22 cellular contexts compared by ENCODE assay signal in the genomic region with DNA sequence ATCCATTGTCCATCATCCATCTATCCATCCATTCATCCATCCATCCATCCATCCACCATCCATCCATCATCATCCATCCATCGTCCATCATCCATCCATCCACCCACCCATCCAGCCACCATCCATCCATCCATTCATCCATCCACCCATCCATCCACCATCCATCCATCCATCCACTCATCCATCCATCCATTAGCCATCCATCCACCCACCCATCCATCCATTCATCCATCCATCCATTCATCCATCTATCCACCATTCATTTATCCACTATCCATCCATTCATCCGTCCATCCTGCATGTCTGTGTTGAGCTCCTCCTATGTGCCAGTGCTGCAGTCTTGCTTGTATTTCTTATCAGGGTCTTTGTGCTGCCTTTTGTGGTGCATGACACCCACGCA. TPM values are rescaled to one million over a fixed set of nuclear protein-coding genes. Genes with fewer than 3 reads are reported as not detected.
DNase-seq lines count a peak whose midpoint lies in the region; ATAC-seq, FAIRE-seq and TF ChIP-seq lines count a peak whose summit lies in the region.
"Had no signal": no experiment of that assay in that cellular context is flagged by ENCODE, and none has a peak within 500 bp of the region (broad histone marks: within the 10 kb centered on the region; RNA-seq: fewer than 3 reads in every experiment).

No MANE protein-coding gene starts in this region.

- POLR2A ChIA-PET in IMR-90 (lab: Charles Lee; ENCODE audit: unreplicated experiment) = no interaction called here

- H4K5ac ChIP-seq in IMR-90 (ENCODE audit: low read depth, low read length) = no peak overlapping the region

- H2AK5ac ChIP-seq in IMR-90 (ENCODE audit: low read depth, low read length) = no peak overlapping the region

- no peak overlapping the region for H2AFZ ChIP-seq in IMR-90 (replicated peaks; ENCODE audit: low read length, poor library complexity)

- no peaks in the 10 kb centered on the region for H3K9me3 ChIP-seq in IMR-90 (ENCODE audit: control insufficient read depth, insufficient read depth, low read length)
- no peaks in the 10 kb centered on the region for H3K9me3 ChIP-seq in colonic mucosa
- H3K9me3 ChIP-seq: BE2C, Caco-2 had no signal

- peak overlapping the region; percentile 81 for H2AK9ac ChIP-seq in IMR-90 (replicated peaks; ENCODE audit: low read depth, low read length, poor library complexity)

- DNase-seq in GM18507 (ENCODE audit: extremely low spot score, insufficient read length, low read depth) (no peak), IMR-90 (no peak), colonic mucosa (no peak), ecto neural progenitor cell (ENCODE audit: low spot score) (no peak), DMS79 (lab: John Stamatoyannopoulos, UW) (no peak)
- DNase-seq: 8988T; ACHN; BE2C; Caco-2; Calu3; CD4-positive, alpha-beta T cell; CD8-positive, alpha-beta T cell; DND-41; EL; GDM1 had no signal

- peaks cover 47% of the 10 kb centered on the region for H3K9me1 ChIP-seq in IMR-90 (ENCODE audit: insufficient read depth, low read length)

- H3K23ac ChIP-seq in IMR-90 (ENCODE audit: low read depth, low read length) = no peak overlapping the region

- 93 to 100% methylated on average over 1 to 3 of the region's 3 CpGs for WGBS in IMR-90 (ENCODE audit: extremely low coverage in 2 of 2, insufficient read length in 1 of 2), 2 experiments

- TF ChIP-seq CTCF in IMR-90 (conservative IDR thresholded peaks at IDR 0.05; ENCODE audit: low read depth, low read length) = no peak
- TF ChIP-seq CTCF in colonic mucosa (IDR thresholded peaks at IDR 0.05) = no peak

- H3K4ac ChIP-seq in IMR-90 (ENCODE audit: low read depth, low read length) = no peak overlapping the region

- dilution Hi-C loops in IMR-90 (cut with HindIII; ENCODE audit: low sequenced_read_pairs, unreplicated experiment) = no loop called here

- in situ Hi-C loops in IMR-90 (cut with MboI; ENCODE audit: low sequenced_read_pairs) = no loop called here

- H3K4me1 ChIP-seq in IMR-90 (ENCODE audit: control insufficient read depth, insufficient read depth, low read length) = peaks cover 17% of the 10 kb centered on the region
- H3K4me1 ChIP-seq in colonic mucosa = no peaks in the 10 kb centered on the region
- H3K4me1 ChIP-seq: BE2C, Caco-2 had no signal

- TSS peak; percentile 25 for BruUV-seq in IMR-90 (replicated peaks; lab: Mats Ljungman, UMichigan)

- H2BK20ac ChIP-seq in IMR-90 (ENCODE audit: low read depth, low read length) = no peak overlapping the region

- H3K4me3 ChIP-seq in IMR-90 (ENCODE audit: insufficient read depth, low read depth, low read length) (no peak overlapping the region), colonic mucosa (no peak overlapping the region)
- H3K4me3 ChIP-seq: BLaER1, GM12878 had no signal

- no peak for ATAC-seq in IMR-90 (ENCODE audit: low read depth)
- ATAC-seq: CD8-positive, alpha-beta T cell; GM12878 had no signal

- H3K27ac ChIP-seq in IMR-90 (ENCODE audit: insufficient read depth, low read length) (no peak overlapping the region), colonic mucosa (no peak overlapping the region)
- H3K27ac ChIP-seq: BLaER1, C4-2B had no signal

- H2BK15ac ChIP-seq in IMR-90 (ENCODE audit: low read depth, low read length) = no peak overlapping the region

- no peak overlapping the region for H2BK120ac ChIP-seq in IMR-90 (ENCODE audit: low read depth, low read length)

- CTCF ChIA-PET in IMR-90 (lab: Yijun Ruan, JAX) = interaction anchor here (1.2 kb wide), 1 partner anchor 236 kb away, joined by 3 read pairs; no protein-coding TSS in a partner anchor

- H3K14ac ChIP-seq in IMR-90 (replicated peaks; ENCODE audit: low read depth, low read length) = no peak overlapping the region

- intact Hi-C loops in IMR-90 (cut with micrococcal nuclease) (no loop called here), colonic mucosa (cut with DNase I) (no loop called here)

- H3K18ac ChIP-seq in IMR-90 (ENCODE audit: low read depth, low read length) = no peak overlapping the region

- H2BK5ac ChIP-seq in IMR-90 (ENCODE audit: low read depth, low read length, poor library complexity, severe bottlenecking) = peak overlapping the region; percentile 13

- H4K8ac ChIP-seq in IMR-90 (ENCODE audit: low read depth in 2 of 2, low read length in 2 of 2) = no peak overlapping the region

- no peak for TF ChIP-seq POLR2A in IMR-90 (IDR thresholded peaks at IDR 0.05; ENCODE audit: low read depth, low read length)

- H3K4me2 ChIP-seq in IMR-90 (ENCODE audit: low read depth, low read length) = no peak overlapping the region
- H3K4me2 ChIP-seq: BLaER1 had no signal

- peaks cover 100% of the 10 kb centered on the region for H4K20me1 ChIP-seq in IMR-90 (ENCODE audit: insufficient read depth, low read length)

- H3K36me3 ChIP-seq in IMR-90 (ENCODE audit: control insufficient read depth, insufficient read depth, low read length) (peaks cover 47% of the 10 kb centered on the region; the same call in 1 of the 2 replicates), colonic mucosa (no peaks in the 10 kb centered on the region)
- H3K36me3 ChIP-seq: BE2C had no signal

- FAIRE-seq in GM18507 (lab: Jason Lieb, UNC) = peak; percentile 48
- FAIRE-seq: A204.1, D721Med, GM12878, GM12892, GM19239 had no signal

- no peak overlapping the region for H3K56ac ChIP-seq in IMR-90 (ENCODE audit: extremely low read depth, insufficient read depth, low read length)

- no peak for TF ChIP-seq RAD21 in IMR-90 (IDR thresholded peaks at IDR 0.05; ENCODE audit: low read length)

- H4K91ac ChIP-seq in IMR-90 (ENCODE audit: insufficient read depth, low read depth, low read length) = no peak overlapping the region

- peaks cover 37 to 100% of the 10 kb centered on the region in 2 experiments for H3K79me1 ChIP-seq in IMR-90 (ENCODE audit: low read depth in 1 of 2, low read length in 2 of 2)

- H3K27me3 ChIP-seq in IMR-90 (ENCODE audit: control insufficient read depth, insufficient read depth, low read length) (no peaks in the 10 kb centered on the region), colonic mucosa (no peaks in the 10 kb centered on the region)
- H3K27me3 ChIP-seq: BE2C, BLaER1 had no signal

- H3K9ac ChIP-seq in IMR-90 (ENCODE audit: low read depth, low read length) (no peak overlapping the region), colonic mucosa (ENCODE audit: low read depth in 2 of 2, low read length in 2 of 2) (no peak overlapping the region)
- H3K9ac ChIP-seq: BLaER1 had no signal

TF ChIP-seq in IMR-90, 13 proteins besides CTCF, POLR2A, EP300 and RAD21:
- TF ChIP-seq BHLHE40 (IDR thresholded peaks at IDR 0.05; ENCODE audit: low read depth, low read length) (no peak), FOS (IDR thresholded peaks at IDR 0.05; ENCODE audit: low read depth, low read length) (no peak), RCOR1 (IDR thresholded peaks at IDR 0.05; ENCODE audit: insufficient replicate concordance, low read length) (no peak), SMC3 (IDR thresholded peaks at IDR 0.05; ENCODE audit: low read depth, low read length) (no peak), NFE2L2 (IDR thresholded peaks at IDR 0.05; ENCODE audit: low read depth, low read length) (no peak), CEBPB (IDR thresholded peaks at IDR 0.05; ENCODE audit: low read depth, low read length) (no peak), MAZ (IDR thresholded peaks at IDR 0.05; ENCODE audit: borderline replicate concordance, low read depth, low read length) (no peak), MXI1 (IDR thresholded peaks at IDR 0.05; ENCODE audit: borderline replicate concordance, low read depth, low read length) (no peak), RFX5 (IDR thresholded peaks at IDR 0.05; ENCODE audit: low read depth, low read length) (no peak), MAFK (IDR thresholded peaks at IDR 0.05; ENCODE audit: low read depth, low read length) (no peak)
- TF ChIP-seq, protein P1, sequence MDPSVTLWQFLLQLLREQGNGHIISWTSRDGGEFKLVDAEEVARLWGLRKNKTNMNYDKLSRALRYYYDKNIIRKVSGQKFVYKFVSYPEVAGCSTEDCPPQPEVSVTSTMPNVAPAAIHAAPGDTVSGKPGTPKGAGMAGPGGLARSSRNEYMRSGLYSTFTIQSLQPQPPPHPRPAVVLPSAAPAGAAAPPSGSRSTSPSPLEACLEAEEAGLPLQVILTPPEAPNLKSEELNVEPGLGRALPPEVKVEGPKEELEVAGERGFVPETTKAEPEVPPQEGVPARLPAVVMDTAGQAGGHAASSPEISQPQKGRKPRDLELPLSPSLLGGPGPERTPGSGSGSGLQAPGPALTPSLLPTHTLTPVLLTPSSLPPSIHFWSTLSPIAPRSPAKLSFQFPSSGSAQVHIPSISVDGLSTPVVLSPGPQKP (IDR thresholded peaks at IDR 0.05; ENCODE audit: borderline replicate concordance, low read depth, low read length) = no peak
- TF ChIP-seq, protein P2, sequence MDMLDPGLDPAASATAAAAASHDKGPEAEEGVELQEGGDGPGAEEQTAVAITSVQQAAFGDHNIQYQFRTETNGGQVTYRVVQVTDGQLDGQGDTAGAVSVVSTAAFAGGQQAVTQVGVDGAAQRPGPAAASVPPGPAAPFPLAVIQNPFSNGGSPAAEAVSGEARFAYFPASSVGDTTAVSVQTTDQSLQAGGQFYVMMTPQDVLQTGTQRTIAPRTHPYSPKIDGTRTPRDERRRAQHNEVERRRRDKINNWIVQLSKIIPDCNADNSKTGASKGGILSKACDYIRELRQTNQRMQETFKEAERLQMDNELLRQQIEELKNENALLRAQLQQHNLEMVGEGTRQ (IDR thresholded peaks at IDR 0.05; ENCODE audit: low read depth, low read length) = no peak
TF ChIP-seq in IMR-90: peak in this region for 0.

RNA-seq across cellular contexts. Expression of a gene that starts 44.2 kb away (rescaled TPM):
- total RNA-seq in IMR-90 (2012; rRNA removed) (19.2 and 21.1 TPM in 2 replicates), colonic mucosa (10 to 100 TPM; 10.9 to 21.7 TPM)
- 154 and 173 TPM in 2 replicates for polyA plus RNA-seq in IMR-90 (2012; rRNA removed)
- 95.5 and 194 TPM in 2 replicates for polyA plus RNA-seq in IMR-90 (2012; cell fraction: cytosol; rRNA removed)
- polyA plus RNA-seq in IMR-90 (2012; cell fraction: nucleus; rRNA removed; ENCODE audit: low replicate concordance) = 391 and 419 TPM in 2 replicates
- total RNA-seq: Calu3 had no signal
